Comparison of ENCODE assay signal across 13 cellular contexts in genomic region chr9:136550439-136551085, GRCh38. TPM values are rescaled to one million over a fixed set of nuclear protein-coding genes. Genes with fewer than 3 reads are reported as not detected.
DNase-seq lines count a peak whose midpoint lies in the region; ATAC-seq and TF ChIP-seq lines count a peak whose summit lies in the region.
"Had no signal": no experiment of that assay in that cellular context is flagged by ENCODE, and none has a peak within 500 bp of the region (broad histone marks: within the 10 kb centered on the region; RNA-seq: fewer than 3 reads in every experiment).

No MANE protein-coding gene starts in this region.

- intact Hi-C loops in PC-9 (cut with micrococcal nuclease; ENCODE audit: unreplicated experiment): no loop called here
- intact Hi-C loops in esophagus squamous epithelium (cut with DNase I): no loop called here

- H3K36me3 Mint-ChIP-seq in stimulated activated memory B cell treated with anti-CD40 and anti-IgM and Interleukin-4, amounts not matched to agents 10 μg/mL and 1 μg/mL and 100 μg/mL, for 72 hours: no peaks in the 10 kb centered on the region

- H3K27ac ChIP-seq in PC-9: peak overlapping the region; percentile 48
- H3K27ac ChIP-seq in esophagus squamous epithelium: peak overlapping the region; percentile 80 to 99 (median 92)

- H3K4me1 Mint-ChIP-seq in stimulated activated memory B cell treated with anti-CD40 and anti-IgM and Interleukin-4, amounts not matched to agents 10 μg/mL and 1 μg/mL and 100 μg/mL, for 72 hours: peaks cover 53% of the 10 kb centered on the region

- no peaks in the 10 kb centered on the region for H3K27me3 ChIP-seq in PC-9 (ENCODE audit: insufficient read depth, low read depth)
- no peaks in the 10 kb centered on the region for H3K27me3 ChIP-seq in esophagus squamous epithelium
- H3K27me3 ChIP-seq: thyroid gland had no signal

- DNase-seq in GDM1 (lab: John Stamatoyannopoulos, UW) (peak; percentile 29), PC-9 (no peak), esophagus squamous epithelium (lab: John Stamatoyannopoulos, UW) (no peak), NOMO-1 (lab: John Stamatoyannopoulos, UW; ENCODE audit: unreplicated experiment in 2 of 2) (no peak), HCEC 1CT (no peak), putamen (ENCODE audit: low spot score) (no peak)
- DNase-seq: activated CD4-positive, alpha-beta T cell treated with anti-CD3 and anti-CD28 coated beads, Interleukin-2, amount 50 U/mL, for 4 hours; NCI-H510A treated with DMSO at 0.1 percent for 48 hours; stimulated activated CD4-positive, alpha-beta T cell treated with anti-CD3 and anti-CD28 coated beads, Interleukin-4, amount 100 ng/mL, for 4 hours had no signal

- BruUV-seq in PC-9 (replicated peaks; lab: Mats Ljungman, UMichigan): no TSS peak

- peak overlapping the region; percentile 97 for H3K27ac Mint-ChIP-seq in stimulated activated memory B cell treated with anti-CD40 and anti-IgM and Interleukin-4, amounts not matched to agents 10 μg/mL and 1 μg/mL and 100 μg/mL, for 72 hours

- H3K4me3 ChIP-seq in PC-9: no peak overlapping the region
- peak overlapping the region in 1 of 4 donors; percentile 1 for H3K4me3 ChIP-seq in esophagus squamous epithelium
- H3K4me3 ChIP-seq: thyroid gland had no signal

- no peak overlapping the region for H2AFZ ChIP-seq in PC-9

- WGBS in esophagus squamous epithelium, 2 donors: 80% methylated on average over 1 of the region's 11 CpGs; no CpG with 5 or more reads in 1 of the 2 donors

- H3F3A ChIP-seq in PC-9 (ENCODE audit: insufficient read depth, low read depth): peaks cover 18% of the 10 kb centered on the region; the same call in 1 of the 2 replicates

- POLR2A ChIA-PET in PC-9 (lab: Charles Lee; ENCODE audit: unreplicated experiment): no interaction called here

- no peaks in the 10 kb centered on the region for H3K9me2 ChIP-seq in PC-9 (ENCODE audit: insufficient read depth)

- H3K79me2 ChIP-seq in PC-9 (ENCODE audit: low read depth): no peaks in the 10 kb centered on the region

- H3K4me1 ChIP-seq in PC-9 (replicated peaks; ENCODE audit: insufficient read depth): peaks cover 36% of the 10 kb centered on the region
- peaks cover 49 to 95% (median 64%) of the 10 kb centered on the region in 3 donors for H3K4me1 ChIP-seq in esophagus squamous epithelium

- H4K20me1 ChIP-seq in PC-9 (ENCODE audit: insufficient read depth): no peaks in the 10 kb centered on the region

- no peaks in the 10 kb centered on the region for H3K27me3 Mint-ChIP-seq in stimulated activated memory B cell treated with anti-CD40 and anti-IgM and Interleukin-4, amounts not matched to agents 10 μg/mL and 1 μg/mL and 100 μg/mL, for 72 hours

- H3K36me3 ChIP-seq in PC-9 (ENCODE audit: low read depth) (no peaks in the 10 kb centered on the region), esophagus squamous epithelium (no peaks in the 10 kb centered on the region)
- H3K36me3 ChIP-seq: thyroid gland had no signal

- H3K9me3 Mint-ChIP-seq in stimulated activated memory B cell treated with anti-CD40 and anti-IgM and Interleukin-4, amounts not matched to agents 10 μg/mL and 1 μg/mL and 100 μg/mL, for 72 hours: no peaks in the 10 kb centered on the region
- H3K9me3 Mint-ChIP-seq: neural crest cell had no signal

- TF ChIP-seq CTCF in PC-9 (conservative IDR thresholded peaks at IDR 0.05): no peak
- no peak for TF ChIP-seq CTCF in esophagus squamous epithelium (IDR thresholded peaks at IDR 0.05)

- TF ChIP-seq POLR2A in esophagus squamous epithelium (IDR thresholded peaks at IDR 0.05): no peak

- H3K4me2 ChIP-seq in PC-9: peak overlapping the region; percentile 81; the same call in 1 of the 2 replicates

- no peak overlapping the region for H3K4me3 Mint-ChIP-seq in stimulated activated memory B cell treated with anti-CD40 and anti-IgM and Interleukin-4, amounts not matched to agents 10 μg/mL and 1 μg/mL and 100 μg/mL, for 72 hours

- H3K9me3 ChIP-seq in PC-9 (ENCODE audit: insufficient read depth, low read depth): no peaks in the 10 kb centered on the region
- H3K9me3 ChIP-seq in esophagus squamous epithelium: no peaks in the 10 kb centered on the region
- H3K9me3 ChIP-seq: thyroid gland had no signal

- no peak for ATAC-seq in stimulated activated memory B cell treated with anti-CD40 and anti-IgM and Interleukin-4, amounts not matched to agents 10 μg/mL and 1 μg/mL and 100 μg/mL, for 72 hours
- no peak for ATAC-seq in HG03095 (IDR thresholded peaks at IDR 0.05; ENCODE audit: unreplicated experiment)

- CTCF ChIA-PET in PC-9 (lab: Charles Lee): no interaction called here

RNA-seq across cellular contexts. Expression of gene NOTCH1, which starts 4.7 kb away (rescaled TPM):
- total RNA-seq in PC-9 (2021) (39.2 and 51.4 TPM in 2 replicates), esophagus squamous epithelium (10 to 100 TPM; 32.0 to 40.8 (median 36.2) TPM)
